Comparison of ENCODE assay signal across 7 cellular contexts in genomic region chr4:173334891-173335754, GRCh38. TPM values are rescaled to one million over a fixed set of nuclear protein-coding genes. Genes with fewer than 3 reads are reported as not detected.
DNase-seq lines count a peak whose midpoint lies in the region; ATAC-seq and TF ChIP-seq lines count a peak whose summit lies in the region.

No MANE protein-coding gene starts in this region.

- peaks cover 2% of the 10 kb centered on the region for H3K27me3 Mint-ChIP-seq in activated naive CD8-positive, alpha-beta T cell treated with anti-CD3 and anti-CD28 coated beads, Interleukin-2, amount 10 ng/mL, durations not matched to agents 7 days and 5 days

- intact Hi-C loops in heart left ventricle (cut with DNase I): loop anchor here (1.0 to 5.0 kb wide), 5 partner anchors 32 to 37 kb away; partner anchors contain the start of gene SAP30 (in 8 of the 10)

- 2 to 4% (median 3%) methylated on average over 36 to 52 of the region's 52 CpGs for WGBS in heart left ventricle, 4 donors

- H3K27ac Mint-ChIP-seq in activated naive CD8-positive, alpha-beta T cell treated with anti-CD3 and anti-CD28 coated beads, Interleukin-2, amount 10 ng/mL, durations not matched to agents 7 days and 5 days: peak overlapping the region; percentile 99

- TF ChIP-seq POLR2A in GM10847 (IDR thresholded peaks at IDR 0.05; ENCODE audit: extremely low read depth, insufficient read length): peak; percentile 58
- TF ChIP-seq POLR2A in heart left ventricle (IDR thresholded peaks at IDR 0.05): no peak

- ATAC-seq in activated naive CD8-positive, alpha-beta T cell treated with anti-CD3 and anti-CD28 coated beads, Interleukin-2, amount 10 ng/mL, durations not matched to agents 7 days and 5 days (ENCODE audit: low read depth): peak; percentile 11
- ATAC-seq in heart left ventricle: peak; percentile 44 to 64 (median 62)

- peaks cover 34% of the 10 kb centered on the region for H3K36me3 Mint-ChIP-seq in activated naive CD8-positive, alpha-beta T cell treated with anti-CD3 and anti-CD28 coated beads, Interleukin-2, amount 10 ng/mL, durations not matched to agents 7 days and 5 days

- peak overlapping the region; percentile 24 to 100 (median 78) for H3K27ac ChIP-seq in heart left ventricle

- no peaks in the 10 kb centered on the region for H3K9me3 Mint-ChIP-seq in activated naive CD8-positive, alpha-beta T cell treated with anti-CD3 and anti-CD28 coated beads, Interleukin-2, amount 10 ng/mL, durations not matched to agents 7 days and 5 days

- peak overlapping the region; percentile 98 for H3K4me3 Mint-ChIP-seq in activated naive CD8-positive, alpha-beta T cell treated with anti-CD3 and anti-CD28 coated beads, Interleukin-2, amount 10 ng/mL, durations not matched to agents 7 days and 5 days

- no peaks in the 10 kb centered on the region for H3K27me3 ChIP-seq in heart left ventricle

- peaks cover 0 to 42% (median 19%) of the 10 kb centered on the region in 12 donors for H3K4me1 ChIP-seq in heart left ventricle

- no peak for TF ChIP-seq CTCF in heart left ventricle (IDR thresholded peaks at IDR 0.05)

- no peaks in the 10 kb centered on the region for H3K9me3 ChIP-seq in heart left ventricle

- peaks cover 0 to 30% (median 27%) of the 10 kb centered on the region in 9 donors for H3K36me3 ChIP-seq in heart left ventricle

- POLR2A ChIA-PET in activated naive CD8-positive, alpha-beta T cell treated with anti-CD3 and anti-CD28 coated beads, Interleukin-2, amount 10 ng/mL, durations not matched to agents 7 days and 5 days (lab: Charles Lee): interaction anchor here (0.6 to 10.0 kb wide), 19 partner anchors 9 to 949 kb away, joined by 3 to 404 read pairs (median 4); partner anchors contain the start of genes CEP44, GALNT7 and SAP30

- peak overlapping the region; percentile 65 to 98 (median 87) for H3K4me3 ChIP-seq in heart left ventricle

- peaks cover 28% of the 10 kb centered on the region for H3K4me1 Mint-ChIP-seq in activated naive CD8-positive, alpha-beta T cell treated with anti-CD3 and anti-CD28 coated beads, Interleukin-2, amount 10 ng/mL, durations not matched to agents 7 days and 5 days

- peak; percentile 14 for DNase-seq in GOT3 (lab: John Stamatoyannopoulos, UW)
- peak; percentile 16 for DNase-seq in KG1 (lab: John Stamatoyannopoulos, UW)
- DNase-seq in OCI-M2 (lab: John Stamatoyannopoulos, UW; ENCODE audit: unreplicated experiment): peak; percentile 46
- DNase-seq in activated naive CD8-positive, alpha-beta T cell treated with anti-CD3 and anti-CD28 coated beads, Interleukin-2, amount 10 ng/mL, durations not matched to agents 7 days and 5 days: peak; percentile 68
- peak; percentile 59 to 82 (median 70) for DNase-seq in heart left ventricle
- DNase-seq in pons (ENCODE audit: low spot score): peak; percentile 46

RNA-seq across cellular contexts. Expression of gene HMGB2, which starts 1.0 kb away (rescaled TPM):
- total RNA-seq in activated naive CD8-positive, alpha-beta T cell treated with anti-CD3 and anti-CD28 coated beads, Interleukin-2, amount 10 ng/mL, durations not matched to agents 7 days and 5 days: 100 to 1,000 TPM; 592 to 620 TPM
- 10 to 100 TPM; 28.5 to 67.5 (median 38.2) TPM for total RNA-seq in heart left ventricle
- polyA plus RNA-seq in heart left ventricle: 10 to 100 TPM; 46.8 to 88.9 TPM

RNA-seq across cellular contexts. Expression of gene SAP30, which starts 35.6 kb away (rescaled TPM):
- total RNA-seq in activated naive CD8-positive, alpha-beta T cell treated with anti-CD3 and anti-CD28 coated beads, Interleukin-2, amount 10 ng/mL, durations not matched to agents 7 days and 5 days: 10 to 100 TPM; 15.5 to 16.4 TPM
- 10 to 100 TPM; 10.8 to 29.1 (median 16.0) TPM for total RNA-seq in heart left ventricle
- 10 to 100 TPM in 1 of 2 donors, 1 to 10 TPM in 1; 9.8 to 15.1 TPM for polyA plus RNA-seq in heart left ventricle

Comparison
In these comparisons a context has a peak if more than half of its experiments do, and no peak if none do; other contexts are left out.
1. Peak in every context shown above with its lines: DNase-seq, ATAC-seq, H3K4me3 ChIP-seq and H3K27ac ChIP-seq.
2. DNase-seq: peak in every context shown above with its lines; median percentile 70 in heart left ventricle; 68 in activated naive CD8-positive, alpha-beta T cell treated with anti-CD3 and anti-CD28 coated beads, Interleukin-2, amount 10 ng/mL, durations not matched to agents 7 days and 5 days; 46 in OCI-M2; 46 in pons; 16 in KG1; 14 in GOT3.
3. RNA of gene HMGB2, which starts 1.0 kb away (total RNA-seq): 592 to 620 TPM in activated naive CD8-positive, alpha-beta T cell treated with anti-CD3 and anti-CD28 coated beads, Interleukin-2, amount 10 ng/mL, durations not matched to agents 7 days and 5 days; 28.5 to 67.5 TPM in heart left ventricle; every median in the first group is over 4 times any median in the second.